ENCODE assay signal across 14 cellular contexts in the genomic region with DNA sequence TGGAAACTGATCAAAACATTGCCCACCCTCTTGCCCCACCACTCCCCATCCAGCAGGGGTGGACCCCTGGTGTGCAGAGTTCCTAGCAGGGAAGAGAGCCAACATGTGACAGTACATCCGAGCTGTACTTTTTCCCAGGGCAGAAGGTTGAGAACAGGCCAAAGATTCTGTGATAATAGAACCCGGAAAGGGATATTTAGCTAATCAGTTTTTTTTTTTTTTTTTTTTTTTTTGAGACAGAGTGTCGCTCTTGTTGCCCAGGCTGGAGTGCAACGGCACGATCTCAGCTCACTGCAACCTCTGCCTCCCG. TPM values are rescaled to one million over a fixed set of nuclear protein-coding genes. Genes with fewer than 3 reads are reported as not detected.
DNase-seq lines count a peak whose midpoint lies in the region; ATAC-seq and TF ChIP-seq lines count a peak whose summit lies in the region.
"Had no signal": no experiment of that assay in that cellular context is flagged by ENCODE, and none has a peak within 500 bp of the region (broad histone marks: within the 10 kb centered on the region; RNA-seq: fewer than 3 reads in every experiment).

No MANE protein-coding gene starts in this region.

- no peak for ATAC-seq in Right ventricle myocardium inferior
- no peak for ATAC-seq in memory B cell (ENCODE audit: low read depth)
- no peak for ATAC-seq in activated naive CD8-positive, alpha-beta T cell treated with anti-CD3 and anti-CD28 coated beads, Interleukin-2, amount 50 U/mL, for 24 hours
- ATAC-seq: activated CD4-positive, CD25-positive, alpha-beta regulatory T cell treated with anti-CD3 and anti-CD28 coated beads, Interleukin-2, amount 50 U/mL, for 24 hours had no signal

- H3K36me3 ChIP-seq in left ventricle myocardium inferior (peaks cover 30% of the 10 kb centered on the region), uterus (no peaks in the 10 kb centered on the region), WERI-Rb-1 (peaks cover 25% of the 10 kb centered on the region)

- H3K27ac ChIP-seq in left ventricle myocardium inferior (replicated peaks) (peak overlapping the region; percentile 60), uterus (peak overlapping the region in 1 of 2 donors; percentile 45), WERI-Rb-1 (no peak overlapping the region)

- H3K27me3 ChIP-seq in left ventricle myocardium inferior (ENCODE audit: low read depth) (no peaks in the 10 kb centered on the region), uterus (no peaks in the 10 kb centered on the region), WERI-Rb-1 (ENCODE audit: insufficient read depth, low read depth, severe bottlenecking) (no peaks in the 10 kb centered on the region)

- no peak overlapping the region for H3K4me3 ChIP-seq in left ventricle myocardium inferior
- no peak overlapping the region for H3K4me3 ChIP-seq in uterus
- H3K4me3 ChIP-seq in WERI-Rb-1 (ENCODE audit: low read depth, low read length), result no peak overlapping the region

- no peak for TF ChIP-seq POLR2A in uterus (IDR thresholded peaks at IDR 0.05)

- intact Hi-C loops in left ventricle myocardium inferior (cut with micrococcal nuclease) (no loop called here), Right ventricle myocardium inferior (cut with DNase I) (no loop called here), uterus (cut with DNase I; ENCODE audit: low total_unique reads) (no loop called here)

- TF ChIP-seq CTCF in left ventricle myocardium inferior (IDR thresholded peaks at IDR 0.05; ENCODE audit: borderline replicate concordance) (no peak), uterus (IDR thresholded peaks at IDR 0.05) (no peak), WERI-Rb-1 (IDR thresholded peaks at IDR 0.05; ENCODE audit: low read depth, low read length) (no peak)

- DNase-seq in left ventricle myocardium inferior (no peak), Right ventricle myocardium inferior (ENCODE audit: missing footprints) (no peak), cerebellar cortex (ENCODE audit: low spot score) (peak; percentile 24), memory B cell (ENCODE audit: low spot score in 2 of 2) (no peak), uterus (no peak), WERI-Rb-1 (no peak), DMS79 treated with DMSO at 0.1 percent for 48 hours (lab: John Stamatoyannopoulos, UW) (no peak)
- DNase-seq in activated naive CD8-positive, alpha-beta T cell treated with anti-CD3 and anti-CD28 coated beads, Interleukin-2, amount 50 U/mL, for 24 hours, result no peak
- DNase-seq: activated naive CD4-positive, alpha-beta T cell treated with anti-CD3 and anti-CD28 coated beads, Interleukin-2, amount 50 U/mL, for 16 hours; COR-L47; Karpas-422; NCI-H1436 treated with DMSO at 0.1 percent for 48 hours; OCI-M1 had no signal

- no peaks in the 10 kb centered on the region for H3K9me3 Mint-ChIP-seq in memory B cell
- H3K9me3 Mint-ChIP-seq in activated naive CD8-positive, alpha-beta T cell treated with anti-CD3 and anti-CD28 coated beads, Interleukin-2, amount 50 U/mL, for 24 hours, result no peaks in the 10 kb centered on the region

- H3K4me3 Mint-ChIP-seq in memory B cell, result no peak overlapping the region
- no peak overlapping the region for H3K4me3 Mint-ChIP-seq in activated naive CD8-positive, alpha-beta T cell treated with anti-CD3 and anti-CD28 coated beads, Interleukin-2, amount 50 U/mL, for 24 hours

- peaks cover 6% of the 10 kb centered on the region for H3K4me1 Mint-ChIP-seq in memory B cell
- no peaks in the 10 kb centered on the region for H3K4me1 Mint-ChIP-seq in activated naive CD8-positive, alpha-beta T cell treated with anti-CD3 and anti-CD28 coated beads, Interleukin-2, amount 50 U/mL, for 24 hours

- H3K4me1 ChIP-seq in left ventricle myocardium inferior (peaks cover 47% of the 10 kb centered on the region), uterus (no peaks in the 10 kb centered on the region)

- H3K9me3 ChIP-seq in left ventricle myocardium inferior (replicated peaks) (no peaks in the 10 kb centered on the region), uterus (no peaks in the 10 kb centered on the region), WERI-Rb-1 (ENCODE audit: severe bottlenecking) (no peaks in the 10 kb centered on the region)

- H3K27ac Mint-ChIP-seq in memory B cell, result peak overlapping the region; percentile 12
- H3K27ac Mint-ChIP-seq in activated naive CD8-positive, alpha-beta T cell treated with anti-CD3 and anti-CD28 coated beads, Interleukin-2, amount 50 U/mL, for 24 hours, result no peak overlapping the region

- H3K27me3 Mint-ChIP-seq in memory B cell, result no peaks in the 10 kb centered on the region
- H3K27me3 Mint-ChIP-seq in activated naive CD8-positive, alpha-beta T cell treated with anti-CD3 and anti-CD28 coated beads, Interleukin-2, amount 50 U/mL, for 24 hours, result no peaks in the 10 kb centered on the region

- peaks cover 9% of the 10 kb centered on the region for H3K36me3 Mint-ChIP-seq in memory B cell
- peaks cover 5% of the 10 kb centered on the region for H3K36me3 Mint-ChIP-seq in activated naive CD8-positive, alpha-beta T cell treated with anti-CD3 and anti-CD28 coated beads, Interleukin-2, amount 50 U/mL, for 24 hours (ENCODE audit: low read depth)

RNA-seq across cellular contexts. Expression of a gene that starts 8.7 kb away (rescaled TPM):
- total RNA-seq in left ventricle myocardium inferior (116 TPM), Right ventricle myocardium inferior (120 TPM), uterus (100 to 1,000 TPM in 1 of 4 donors, 10 to 100 TPM in 3; 17.1 to 106 (median 47.7) TPM)

RNA-seq across cellular contexts. Expression of a gene that starts 10.8 kb away (rescaled TPM):
- total RNA-seq in left ventricle myocardium inferior (38.8 TPM), Right ventricle myocardium inferior (42.5 TPM), uterus (10 to 100 TPM in 3 of 4 donors, 1 to 10 TPM in 1; 8.8 to 76.9 (median 11.4) TPM)

RNA-seq across cellular contexts. Expression of a gene that starts 34.4 kb away (rescaled TPM):
- total RNA-seq in left ventricle myocardium inferior, result 34.5 TPM
- 36.4 TPM for total RNA-seq in Right ventricle myocardium inferior
- total RNA-seq in uterus, result 100 to 1,000 TPM in 1 of 4 donors, 10 to 100 TPM in 2, 1 to 10 TPM in 1; 8.2 to 106 (median 63.9) TPM

RNA-seq across cellular contexts. Expression of a gene that starts 34.5 kb away (rescaled TPM):
- total RNA-seq in left ventricle myocardium inferior (11.4 TPM), Right ventricle myocardium inferior (10.6 TPM), uterus (10 to 100 TPM in 1 of 4 donors, 1 to 10 TPM in 3; 3.1 to 23.8 (median 3.5) TPM)

RNA-seq across cellular contexts. Expression of a gene that starts 40.3 kb away (rescaled TPM):
- 15.5 TPM for total RNA-seq in left ventricle myocardium inferior
- total RNA-seq in Right ventricle myocardium inferior, result 14.5 TPM
- 10 to 100 TPM in 2 of 4 donors, 1 to 10 TPM in 2; 2.6 to 63.1 (median 8.6) TPM for total RNA-seq in uterus
